24 cellular contexts compared by ENCODE assay signal in the genomic region with DNA sequence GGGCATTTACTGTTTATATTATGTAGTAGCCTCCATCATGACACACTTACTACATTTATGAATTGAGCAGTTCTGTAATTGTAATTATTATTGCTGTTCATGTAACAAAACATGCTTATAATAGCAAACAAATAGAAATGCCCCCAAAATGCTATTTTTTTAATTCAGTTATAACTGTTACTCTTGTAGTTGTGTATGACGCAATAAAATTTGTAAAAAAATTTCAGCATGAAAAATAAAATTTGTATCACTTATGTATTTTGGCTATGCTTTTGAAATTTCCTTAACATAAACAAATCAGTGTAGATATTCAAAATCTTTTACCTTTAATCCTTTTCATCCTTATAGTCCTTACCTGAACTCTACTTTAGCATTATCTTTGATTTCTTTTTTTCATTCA. TPM values are rescaled to one million over a fixed set of nuclear protein-coding genes. Genes with fewer than 3 reads are reported as not detected.
A peak's percentile ranks its signal among the peaks of the same experiment; 100 is the strongest.
DNase-seq lines count a peak whose midpoint lies in the region; ATAC-seq, FAIRE-seq and TF ChIP-seq lines count a peak whose summit lies in the region.
"Had no signal": no experiment of that assay in that cellular context is flagged by ENCODE, and none has a peak within 500 bp of the region (broad histone marks: within the 10 kb centered on the region; RNA-seq: fewer than 3 reads in every experiment).

No MANE protein-coding gene starts in this region.

- no peak overlapping the region for H3K18ac ChIP-seq in IMR-90 (ENCODE audit: low read depth, low read length)

- H4K91ac ChIP-seq in IMR-90 (ENCODE audit: insufficient read depth, low read depth, low read length): no peak overlapping the region

- CTCF ChIA-PET in CD8-positive, alpha-beta T cell (lab: Charles Lee): no interaction called here
- CTCF ChIA-PET in Calu3 (lab: Charles Lee) (no interaction called here), IMR-90 (lab: Yijun Ruan, JAX) (no interaction called here)

- no peak overlapping the region for H2AFZ ChIP-seq in IMR-90 (replicated peaks; ENCODE audit: low read length, poor library complexity)

- H3K14ac ChIP-seq in IMR-90 (replicated peaks; ENCODE audit: low read depth, low read length): no peak overlapping the region

- no peak for ATAC-seq in CD8-positive, alpha-beta T cell
- ATAC-seq in IMR-90 (ENCODE audit: low read depth) (no peak), GM18858 (IDR thresholded peaks at IDR 0.05; ENCODE audit: unreplicated experiment) (no peak), HG03097 (IDR thresholded peaks at IDR 0.05; ENCODE audit: low FRiP score, unreplicated experiment) (no peak)

- peaks cover 9% of the 10 kb centered on the region for H3K4me1 ChIP-seq in CD8-positive, alpha-beta T cell (ENCODE audit: insufficient read depth, low read length)
- H3K4me1 ChIP-seq in IMR-90 (ENCODE audit: control insufficient read depth, insufficient read depth, low read length): no peaks in the 10 kb centered on the region
- H3K4me1 ChIP-seq: BE2C, BLaER1, Caco-2 had no signal

- TF ChIP-seq POLR2A in IMR-90 (IDR thresholded peaks at IDR 0.05; ENCODE audit: low read depth, low read length): no peak

- DNase-seq in CD8-positive, alpha-beta T cell: no peak
- DNase-seq in Calu3 (no peak), IMR-90 (no peak), posterior vena cava (ENCODE audit: low spot score) (no peak)
- DNase-seq: 8988T; ACHN; BE2C; C1 segment of cervical spinal cord; Caco-2; CD4-positive, alpha-beta memory T cell; CD4-positive, CD25-positive, alpha-beta regulatory T cell; DMS 273 treated with DMSO at 0.1 percent for 48 hours; DMS153; DMS53; DMS79; DND-41; EL; GF-D8 had no signal

- H3K27me3 ChIP-seq in CD8-positive, alpha-beta T cell (ENCODE audit: insufficient read depth, low read length): no peaks in the 10 kb centered on the region
- H3K27me3 ChIP-seq in IMR-90 (ENCODE audit: control insufficient read depth, insufficient read depth, low read length): no peaks in the 10 kb centered on the region
- H3K27me3 ChIP-seq: BE2C, BLaER1 had no signal

- in situ Hi-C loops in IMR-90 (cut with MboI; ENCODE audit: low sequenced_read_pairs): no loop called here

- H3K79me1 ChIP-seq in IMR-90 (ENCODE audit: low read depth in 1 of 2, low read length in 2 of 2): no peaks in the 10 kb centered on the region

- no peak overlapping the region for H3K56ac ChIP-seq in IMR-90 (ENCODE audit: extremely low read depth, insufficient read depth, low read length)

- H2AK9ac ChIP-seq in IMR-90 (replicated peaks; ENCODE audit: low read depth, low read length, poor library complexity): no peak overlapping the region

- no peaks in the 10 kb centered on the region for H4K20me1 ChIP-seq in IMR-90 (ENCODE audit: insufficient read depth, low read length)
- H4K20me1 ChIP-seq: BLaER1 had no signal

- H3K36me3 Mint-ChIP-seq in CD8-positive, alpha-beta T cell: peaks cover 53% of the 10 kb centered on the region
- H3K36me3 Mint-ChIP-seq in Calu3 (ENCODE audit: insufficient read depth, unreplicated experiment): peaks cover 9% of the 10 kb centered on the region

- H2AK5ac ChIP-seq in IMR-90 (ENCODE audit: low read depth, low read length): no peak overlapping the region

- no peak overlapping the region for H2BK120ac ChIP-seq in IMR-90 (ENCODE audit: low read depth, low read length)

- no peaks in the 10 kb centered on the region for H3K36me3 ChIP-seq in CD8-positive, alpha-beta T cell (ENCODE audit: insufficient read depth, low read length)
- H3K36me3 ChIP-seq in IMR-90 (ENCODE audit: control insufficient read depth, insufficient read depth, low read length): no peaks in the 10 kb centered on the region
- H3K36me3 ChIP-seq: BE2C had no signal

- dilution Hi-C loops in IMR-90 (cut with HindIII; ENCODE audit: low sequenced_read_pairs, unreplicated experiment): no loop called here

- H3K27ac ChIP-seq in CD8-positive, alpha-beta T cell (ENCODE audit: low read depth, low read length): no peak overlapping the region
- H3K27ac ChIP-seq in IMR-90 (ENCODE audit: insufficient read depth, low read length): no peak overlapping the region
- H3K27ac ChIP-seq: BLaER1 had no signal

- H2BK15ac ChIP-seq in IMR-90 (ENCODE audit: low read depth, low read length): no peak overlapping the region

- H3K9me1 ChIP-seq in IMR-90 (ENCODE audit: insufficient read depth, low read length): no peaks in the 10 kb centered on the region

- H3K4me2 ChIP-seq in IMR-90 (ENCODE audit: low read depth, low read length): no peak overlapping the region
- H3K4me2 ChIP-seq: BLaER1 had no signal

- TF ChIP-seq RAD21 in IMR-90 (IDR thresholded peaks at IDR 0.05; ENCODE audit: low read length): no peak

- no peaks in the 10 kb centered on the region for H3K9me3 ChIP-seq in CD8-positive, alpha-beta T cell (ENCODE audit: low read length)
- H3K9me3 ChIP-seq in IMR-90 (ENCODE audit: control insufficient read depth, insufficient read depth, low read length): no peaks in the 10 kb centered on the region
- H3K9me3 ChIP-seq: BE2C, Caco-2 had no signal

- no peak overlapping the region for H3K4me3 ChIP-seq in CD8-positive, alpha-beta T cell (ENCODE audit: low read depth, low read length)
- no peak overlapping the region for H3K4me3 ChIP-seq in IMR-90 (ENCODE audit: insufficient read depth, low read depth, low read length)
- H3K4me3 ChIP-seq: BLaER1 had no signal

- POLR2A ChIA-PET in CD8-positive, alpha-beta T cell (lab: Charles Lee): no interaction called here
- POLR2A ChIA-PET in IMR-90 (lab: Charles Lee; ENCODE audit: unreplicated experiment): no interaction called here

- no peak overlapping the region for H3K4ac ChIP-seq in IMR-90 (ENCODE audit: low read depth, low read length)

- H3K9me3 Mint-ChIP-seq in CD8-positive, alpha-beta T cell: peaks cover 8% of the 10 kb centered on the region
- no peaks in the 10 kb centered on the region for H3K9me3 Mint-ChIP-seq in Calu3 (ENCODE audit: low read depth, unreplicated experiment)

- no peak overlapping the region for H2BK5ac ChIP-seq in IMR-90 (ENCODE audit: low read depth, low read length, poor library complexity, severe bottlenecking)

- H3K27ac Mint-ChIP-seq in CD8-positive, alpha-beta T cell: peak overlapping the region; percentile 14
- H3K27ac Mint-ChIP-seq in Calu3 (ENCODE audit: unreplicated experiment): peak overlapping the region; percentile 22
- H3K27ac Mint-ChIP-seq: CD14-positive monocyte; CD4-positive, CD25-positive, alpha-beta regulatory T cell had no signal

- H4K8ac ChIP-seq in IMR-90 (ENCODE audit: low read depth in 2 of 2, low read length in 2 of 2): no peak overlapping the region

- H3K4me3 Mint-ChIP-seq in CD8-positive, alpha-beta T cell: no peak overlapping the region
- no peak overlapping the region for H3K4me3 Mint-ChIP-seq in Calu3 (ENCODE audit: low read depth, unreplicated experiment)
- H3K4me3 Mint-ChIP-seq: CD14-positive monocyte; CD4-positive, alpha-beta memory T cell; CD4-positive, CD25-positive, alpha-beta regulatory T cell had no signal

- H4K5ac ChIP-seq in IMR-90 (ENCODE audit: low read depth, low read length): no peak overlapping the region

- intact Hi-C loops in CD8-positive, alpha-beta T cell (cut with DNase I, micrococcal nuclease): no loop called here
- intact Hi-C loops in Calu3 (cut with micrococcal nuclease; ENCODE audit: unreplicated experiment): loop anchor here (10.0 kb wide), 1 partner anchor 258 kb away; no protein-coding TSS in a partner anchor
- intact Hi-C loops in IMR-90 (cut with micrococcal nuclease): no loop called here
- intact Hi-C loops in posterior vena cava (cut with DNase I): no loop called here

- no peak overlapping the region for H3K9ac ChIP-seq in IMR-90 (ENCODE audit: low read depth, low read length)
- H3K9ac ChIP-seq: BLaER1 had no signal

- no peak overlapping the region for H3K23ac ChIP-seq in IMR-90 (ENCODE audit: low read depth, low read length)

- H3K27me3 Mint-ChIP-seq in CD8-positive, alpha-beta T cell (ENCODE audit: low read depth): no peaks in the 10 kb centered on the region
- no peaks in the 10 kb centered on the region for H3K27me3 Mint-ChIP-seq in Calu3 (ENCODE audit: unreplicated experiment)
- H3K27me3 Mint-ChIP-seq: CD4-positive, alpha-beta memory T cell; CD4-positive, CD25-positive, alpha-beta regulatory T cell had no signal

- TF ChIP-seq CTCF in CD8-positive, alpha-beta T cell (IDR thresholded peaks at IDR 0.05): no peak
- TF ChIP-seq CTCF in Calu3 (IDR thresholded peaks at IDR 0.05; ENCODE audit: unreplicated experiment) (no peak), IMR-90 (conservative IDR thresholded peaks at IDR 0.05; ENCODE audit: low read depth, low read length) (no peak)

- H2BK20ac ChIP-seq in IMR-90 (ENCODE audit: low read depth, low read length): no peak overlapping the region

- FAIRE-seq in islet of Langerhans (lab: Jason Lieb, UNC): peak; percentile 58
- FAIRE-seq: GM12891 had no signal

- H3K4me1 Mint-ChIP-seq in CD8-positive, alpha-beta T cell (ENCODE audit: low read depth): peaks cover 20% of the 10 kb centered on the region
- no peaks in the 10 kb centered on the region for H3K4me1 Mint-ChIP-seq in Calu3 (ENCODE audit: low read depth, unreplicated experiment)

- no CpG with 5 or more reads among the region's 1 CpG for WGBS in IMR-90 (ENCODE audit: extremely low coverage in 2 of 2, insufficient read length in 1 of 2), 2 experiments

- BruUV-seq in Calu3 (replicated peaks; lab: Mats Ljungman, UMichigan): no TSS peak
- no TSS peak for BruUV-seq in IMR-90 (replicated peaks; lab: Mats Ljungman, UMichigan)

TF ChIP-seq in IMR-90, 13 proteins besides CTCF, POLR2A, EP300 and RAD21:
- TF ChIP-seq BHLHE40 (IDR thresholded peaks at IDR 0.05; ENCODE audit: low read depth, low read length): no peak
- no peak for TF ChIP-seq SMC3 (IDR thresholded peaks at IDR 0.05; ENCODE audit: low read depth, low read length)
- no peak for TF ChIP-seq RFX5 (IDR thresholded peaks at IDR 0.05; ENCODE audit: low read depth, low read length)
- TF ChIP-seq CHD1 (IDR thresholded peaks at IDR 0.05; ENCODE audit: low read depth, low read length): no peak
- no peak for TF ChIP-seq MAZ (IDR thresholded peaks at IDR 0.05; ENCODE audit: borderline replicate concordance, low read depth, low read length)
- peak; percentile 62 for TF ChIP-seq CEBPB (IDR thresholded peaks at IDR 0.05; ENCODE audit: low read depth, low read length)

RNA-seq across cellular contexts. Expression of a gene that starts 25.9 kb away (rescaled TPM):
- 10 to 100 TPM; 15.0 to 17.3 TPM for total RNA-seq in CD8-positive, alpha-beta T cell
- total RNA-seq in Calu3 (2022): 76.7 and 81.5 TPM in 2 replicates
- 59.5 and 82.8 TPM in 2 replicates for total RNA-seq in IMR-90 (2012; rRNA removed)
- 19.4 and 24.7 TPM in 2 replicates for polyA plus RNA-seq in IMR-90 (2012; rRNA removed)
- 6.1 and 8.8 TPM in 2 replicates for polyA plus RNA-seq in IMR-90 (2012; cell fraction: cytosol; rRNA removed)
- polyA plus RNA-seq in IMR-90 (2012; cell fraction: nucleus; rRNA removed; ENCODE audit: low replicate concordance): 2.2 and 7.9 TPM in 2 replicates
- total RNA-seq in posterior vena cava: 10 to 100 TPM; 47.2 to 49.0 TPM
